Comparison of ENCODE assay signal across 1 cellular context in the genomic region with DNA sequence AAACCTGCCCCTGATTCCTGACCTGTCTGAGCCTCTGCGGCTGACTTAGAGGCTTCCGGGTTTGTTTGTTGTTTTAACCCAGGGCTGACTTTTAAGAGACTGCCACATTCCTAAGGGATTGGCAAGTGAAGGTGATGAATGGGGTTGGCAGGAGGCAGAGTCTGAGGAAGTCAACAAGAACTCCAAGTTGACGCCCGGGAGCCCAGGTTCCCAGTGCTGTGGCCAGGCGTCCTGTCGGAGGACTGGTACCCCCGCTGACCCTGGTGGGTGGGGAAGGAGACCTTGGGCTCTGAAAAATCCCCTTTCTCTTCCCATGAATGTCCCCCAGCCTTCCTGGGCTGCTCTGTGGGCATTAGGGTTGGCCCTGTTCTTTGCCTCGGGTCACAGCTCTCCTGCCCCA.
A peak's percentile ranks its signal among the peaks of the same experiment; 100 is the strongest.
TF ChIP-seq lines count a peak whose summit lies in the region.

No MANE protein-coding gene starts in this region.

TF ChIP-seq in A549, 52 proteins besides CTCF, POLR2A, EP300 and RAD21 (continued from another document):
- no peak for TF ChIP-seq CBX8 (IDR thresholded peaks at IDR 0.05)
- TF ChIP-seq GATA3 (IDR thresholded peaks at IDR 0.05; ENCODE audit: borderline replicate concordance) = peak; percentile 79
- peak; percentile 11; the same call in 1 of the 3 replicates for TF ChIP-seq SMC3 (IDR thresholded peaks at IDR 0.05)
- no peak for TF ChIP-seq JUN (IDR thresholded peaks at IDR 0.05)
- TF ChIP-seq ZSCAN20 (CRISPR knock-in tag; IDR thresholded peaks at IDR 0.05) = no peak
- TF ChIP-seq RFX5 (IDR thresholded peaks at IDR 0.05) = no peak
- no peak for TF ChIP-seq HDAC2 (IDR thresholded peaks at IDR 0.05)
- no peak for TF ChIP-seq RARB (CRISPR knock-in tag; IDR thresholded peaks at IDR 0.05)
- TF ChIP-seq, protein P1, sequence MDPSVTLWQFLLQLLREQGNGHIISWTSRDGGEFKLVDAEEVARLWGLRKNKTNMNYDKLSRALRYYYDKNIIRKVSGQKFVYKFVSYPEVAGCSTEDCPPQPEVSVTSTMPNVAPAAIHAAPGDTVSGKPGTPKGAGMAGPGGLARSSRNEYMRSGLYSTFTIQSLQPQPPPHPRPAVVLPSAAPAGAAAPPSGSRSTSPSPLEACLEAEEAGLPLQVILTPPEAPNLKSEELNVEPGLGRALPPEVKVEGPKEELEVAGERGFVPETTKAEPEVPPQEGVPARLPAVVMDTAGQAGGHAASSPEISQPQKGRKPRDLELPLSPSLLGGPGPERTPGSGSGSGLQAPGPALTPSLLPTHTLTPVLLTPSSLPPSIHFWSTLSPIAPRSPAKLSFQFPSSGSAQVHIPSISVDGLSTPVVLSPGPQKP (IDR thresholded peaks at IDR 0.05; ENCODE audit: low read depth, low read length) = no peak
- TF ChIP-seq CHD4 (IDR thresholded peaks at IDR 0.05; ENCODE audit: borderline replicate concordance) = no peak
- TF ChIP-seq CHD2 (IDR thresholded peaks at IDR 0.05; ENCODE audit: low read length, partially characterized antibody) = no peak
- TF ChIP-seq MAZ (IDR thresholded peaks at IDR 0.05; ENCODE audit: borderline replicate concordance, low read depth, low read length) = no peak
- TF ChIP-seq, protein P2, sequence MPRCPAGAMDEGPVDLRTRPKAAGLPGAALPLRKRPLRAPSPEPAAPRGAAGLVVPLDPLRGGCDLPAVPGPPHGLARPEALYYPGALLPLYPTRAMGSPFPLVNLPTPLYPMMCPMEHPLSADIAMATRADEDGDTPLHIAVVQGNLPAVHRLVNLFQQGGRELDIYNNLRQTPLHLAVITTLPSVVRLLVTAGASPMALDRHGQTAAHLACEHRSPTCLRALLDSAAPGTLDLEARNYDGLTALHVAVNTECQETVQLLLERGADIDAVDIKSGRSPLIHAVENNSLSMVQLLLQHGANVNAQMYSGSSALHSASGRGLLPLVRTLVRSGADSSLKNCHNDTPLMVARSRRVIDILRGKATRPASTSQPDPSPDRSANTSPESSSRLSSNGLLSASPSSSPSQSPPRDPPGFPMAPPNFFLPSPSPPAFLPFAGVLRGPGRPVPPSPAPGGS (IDR thresholded peaks at IDR 0.05) = no peak
- TF ChIP-seq HOXB13 (CRISPR knock-in tag; IDR thresholded peaks at IDR 0.05; ENCODE audit: low read depth) = peak; percentile 51; the same call in 1 of the 2 replicates
- TF ChIP-seq, protein P3, sequence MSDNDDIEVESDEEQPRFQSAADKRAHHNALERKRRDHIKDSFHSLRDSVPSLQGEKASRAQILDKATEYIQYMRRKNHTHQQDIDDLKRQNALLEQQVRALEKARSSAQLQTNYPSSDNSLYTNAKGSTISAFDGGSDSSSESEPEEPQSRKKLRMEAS (IDR thresholded peaks at IDR 0.05) = peak; percentile 81
- no peak for TF ChIP-seq ZNF302 (CRISPR knock-in tag; IDR thresholded peaks at IDR 0.05)
- TF ChIP-seq FOSL2 (IDR thresholded peaks at IDR 0.05) = no peak
- TF ChIP-seq FOSL2 (CRISPR knock-in tag; IDR thresholded peaks at IDR 0.05) = peak; percentile 25; the same call in 1 of the 2 replicates
- no peak for TF ChIP-seq ESRRA (IDR thresholded peaks at IDR 0.05; ENCODE audit: borderline replicate concordance, low read length)
- TF ChIP-seq, protein P4, sequence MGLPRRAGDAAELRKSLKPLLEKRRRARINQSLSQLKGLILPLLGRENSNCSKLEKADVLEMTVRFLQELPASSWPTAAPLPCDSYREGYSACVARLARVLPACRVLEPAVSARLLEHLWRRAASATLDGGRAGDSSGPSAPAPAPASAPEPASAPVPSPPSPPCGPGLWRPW (IDR thresholded peaks at IDR 0.05) = no peak
- TF ChIP-seq ZC3H11A (IDR thresholded peaks at IDR 0.05) = no peak
- no peak for TF ChIP-seq KDM5A (IDR thresholded peaks at IDR 0.05)
- TF ChIP-seq, protein P5, sequence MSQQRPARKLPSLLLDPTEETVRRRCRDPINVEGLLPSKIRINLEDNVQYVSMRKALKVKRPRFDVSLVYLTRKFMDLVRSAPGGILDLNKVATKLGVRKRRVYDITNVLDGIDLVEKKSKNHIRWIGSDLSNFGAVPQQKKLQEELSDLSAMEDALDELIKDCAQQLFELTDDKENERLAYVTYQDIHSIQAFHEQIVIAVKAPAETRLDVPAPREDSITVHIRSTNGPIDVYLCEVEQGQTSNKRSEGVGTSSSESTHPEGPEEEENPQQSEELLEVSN (IDR thresholded peaks at IDR 0.05; ENCODE audit: borderline replicate concordance, low read depth) = peak; percentile 64; the same call in 1 of the 2 replicates
- TF ChIP-seq CEBPB (IDR thresholded peaks at IDR 0.05) = no peak
- TF ChIP-seq HOXB5 (CRISPR knock-in tag; IDR thresholded peaks at IDR 0.05) = peak; percentile 99
- TF ChIP-seq, protein P6, sequence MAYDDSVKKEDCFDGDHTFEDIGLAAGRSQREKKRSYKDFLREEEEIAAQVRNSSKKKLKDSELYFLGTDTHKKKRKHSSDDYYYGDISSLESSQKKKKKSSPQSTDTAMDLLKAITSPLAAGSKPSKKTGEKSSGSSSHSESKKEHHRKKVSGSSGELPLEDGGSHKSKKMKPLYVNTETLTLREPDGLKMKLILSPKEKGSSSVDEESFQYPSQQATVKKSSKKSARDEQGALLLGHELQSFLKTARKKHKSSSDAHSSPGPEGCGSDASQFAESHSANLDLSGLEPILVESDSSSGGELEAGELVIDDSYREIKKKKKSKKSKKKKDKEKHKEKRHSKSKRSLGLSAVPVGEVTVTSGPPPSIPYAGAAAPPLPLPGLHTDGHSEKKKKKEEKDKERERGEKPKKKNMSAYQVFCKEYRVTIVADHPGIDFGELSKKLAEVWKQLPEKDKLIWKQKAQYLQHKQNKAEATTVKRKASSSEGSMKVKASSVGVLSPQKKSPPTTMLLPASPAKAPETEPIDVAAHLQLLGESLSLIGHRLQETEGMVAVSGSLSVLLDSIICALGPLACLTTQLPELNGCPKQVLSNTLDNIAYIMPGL (CRISPR knock-in tag; IDR thresholded peaks at IDR 0.05; ENCODE audit: borderline replicate concordance) = no peak
- TF ChIP-seq FOXS1 (CRISPR knock-in tag; IDR thresholded peaks at IDR 0.05) = peak; percentile 92; the same call in 1 of the 2 replicates
- TF ChIP-seq KDM1A (IDR thresholded peaks at IDR 0.05; ENCODE audit: low read depth) = no peak
- TF ChIP-seq JUNB (IDR thresholded peaks at IDR 0.05) = no peak
